In genomic region chr7:84654287-84654686, GRCh38 we compare ENCODE assay signal across 1 cellular context.
TF ChIP-seq lines count a peak whose summit lies in the region.

No MANE protein-coding gene starts in this region.

TF ChIP-seq in HCT116, 20 proteins besides CTCF, POLR2A, EP300 and RAD21:
- no peak for TF ChIP-seq MAX (IDR thresholded peaks at IDR 0.05)
- no peak for TF ChIP-seq CEBPB (IDR thresholded peaks at IDR 0.05; ENCODE audit: low read depth)
